In genomic region chr16:54930034-54930938, GRCh38 we compare ENCODE assay signal across 8 cellular contexts. TPM values are rescaled to one million over a fixed set of nuclear protein-coding genes. Genes with fewer than 3 reads are reported as not detected.
DNase-seq lines count a peak whose midpoint lies in the region; ATAC-seq and TF ChIP-seq lines count a peak whose summit lies in the region.

IRX5 (plus strand) TSS chr16:54930865; CDS start chr16:54931199, 334 bp downstream.

- H3K36me3 ChIP-seq in esophagus muscularis mucosa = peaks cover 0 to 4% (median 0%) of the 10 kb centered on the region in 4 donors
- no peaks in the 10 kb centered on the region for H3K36me3 ChIP-seq in mucosa of stomach (ENCODE audit: control insufficient read depth, insufficient read depth, low read length)
- H3K36me3 ChIP-seq in thoracic aorta = no peaks in the 10 kb centered on the region

- H3K36me3 Mint-ChIP-seq in activated CD4-positive, alpha-beta T cell treated with anti-CD3 and anti-CD28 coated beads, Interleukin-2, amount 10 ng/mL, durations not matched to agents 7 days and 5 days (ENCODE audit: low read depth) = peaks cover 13% of the 10 kb centered on the region

- TF ChIP-seq CTCF in esophagus muscularis mucosa (IDR thresholded peaks at IDR 0.05) (peak in 1 of 3 experiments; percentile 18), thoracic aorta (IDR thresholded peaks at IDR 0.05) (peak; percentile 40)

- intact Hi-C loops in esophagus muscularis mucosa (cut with DNase I) = loop anchor here (10.0 kb wide), 1 partner anchor 645 kb away; the partner anchor contains the start of gene IRX3

- H3K9me3 Mint-ChIP-seq in activated CD4-positive, alpha-beta T cell treated with anti-CD3 and anti-CD28 coated beads, Interleukin-2, amount 10 ng/mL, durations not matched to agents 7 days and 5 days = no peaks in the 10 kb centered on the region

- peak within 1 kb of the TSS; percentile 85 for H3K27ac Mint-ChIP-seq in activated CD4-positive, alpha-beta T cell treated with anti-CD3 and anti-CD28 coated beads, Interleukin-2, amount 10 ng/mL, durations not matched to agents 7 days and 5 days

- H3K4me3 ChIP-seq in esophagus muscularis mucosa (peak within 1 kb of the TSS; percentile 60 to 65 (median 61)), mucosa of stomach (ENCODE audit: low read length) (peak within 1 kb of the TSS; percentile 57), thoracic aorta (peak within 1 kb of the TSS; percentile 83)

- peaks cover 19 to 66% (median 56%) of the 10 kb centered on the region in 4 donors for H3K4me1 ChIP-seq in esophagus muscularis mucosa
- H3K4me1 ChIP-seq in mucosa of stomach (ENCODE audit: control insufficient read depth, insufficient read depth, low read length) = peaks cover 32% of the 10 kb centered on the region
- H3K4me1 ChIP-seq in thoracic aorta (ENCODE audit: control insufficient read depth in 1 of 2, low read depth in 2 of 2) = peaks cover 7 to 23% of the 10 kb centered on the region in 2 donors

- H3K9me3 ChIP-seq in esophagus muscularis mucosa (no peaks in the 10 kb centered on the region), mucosa of stomach (ENCODE audit: control insufficient read depth, low read length) (no peaks in the 10 kb centered on the region), thoracic aorta (no peaks in the 10 kb centered on the region)

- H3K27ac ChIP-seq in esophagus muscularis mucosa (replicated peaks in 1 of 4) = peak within 1 kb of the TSS in 3 of 4 donors; percentile 26 to 72 (median 51)
- H3K27ac ChIP-seq in thoracic aorta = peak within 1 kb of the TSS; percentile 86 to 91

- H3K4me3 Mint-ChIP-seq in activated CD4-positive, alpha-beta T cell treated with anti-CD3 and anti-CD28 coated beads, Interleukin-2, amount 10 ng/mL, durations not matched to agents 7 days and 5 days = peak within 1 kb of the TSS; percentile 82

- peak; percentile 84 for DNase-seq in CMK (ENCODE audit: low read depth)
- DNase-seq in NCI-H446 treated with DMSO at 0.1 percent for 48 hours (lab: John Stamatoyannopoulos, UW) = peak; percentile 80
- DNase-seq in activated CD4-positive, alpha-beta T cell treated with anti-CD3 and anti-CD28 coated beads, Interleukin-2, amount 10 ng/mL, durations not matched to agents 7 days and 5 days = peak; percentile 60
- DNase-seq in esophagus muscularis mucosa (ENCODE audit: extremely low spot score) = peak; percentile 92
- DNase-seq in thoracic aorta (ENCODE audit: low spot score) = peak; percentile 71

- peaks cover 14 to 99% (median 71%) of the 10 kb centered on the region in 4 donors for H3K27me3 ChIP-seq in esophagus muscularis mucosa
- peaks cover 70% of the 10 kb centered on the region for H3K27me3 ChIP-seq in mucosa of stomach (ENCODE audit: control insufficient read depth, insufficient read depth, low read length)
- H3K27me3 ChIP-seq in thoracic aorta (replicated peaks; ENCODE audit: insufficient read depth) = no peaks in the 10 kb centered on the region

- no peak for TF ChIP-seq POLR2A in esophagus muscularis mucosa (IDR thresholded peaks at IDR 0.05; ENCODE audit: low read depth)

- WGBS in esophagus muscularis mucosa = under 1% methylated on average over 53 of the region's 71 CpGs

- CTCF ChIA-PET in activated CD4-positive, alpha-beta T cell treated with anti-CD3 and anti-CD28 coated beads, Interleukin-2, amount 10 ng/mL, durations not matched to agents 7 days and 5 days (lab: Charles Lee) = interaction anchor here (1.1 to 1.5 kb wide), 2 partner anchors 646 to 1038 kb away, joined by 3 to 4 read pairs; no protein-coding TSS in a partner anchor

- peak within 1 kb of the TSS; percentile 94 for H3K9ac ChIP-seq in mucosa of stomach (ENCODE audit: low read length)

- TF ChIP-seq EP300 in esophagus muscularis mucosa (IDR thresholded peaks at IDR 0.05) = no peak

- peaks cover 70% of the 10 kb centered on the region for H3K27me3 Mint-ChIP-seq in activated CD4-positive, alpha-beta T cell treated with anti-CD3 and anti-CD28 coated beads, Interleukin-2, amount 10 ng/mL, durations not matched to agents 7 days and 5 days

- ATAC-seq in HG02588 (IDR thresholded peaks at IDR 0.05; ENCODE audit: unreplicated experiment) (peak; percentile 33), thoracic aorta (ENCODE audit: insufficient number of reproducible peaks, low FRiP score, low read depth) (peak; percentile 57), GM18870 (IDR thresholded peaks at IDR 0.05; ENCODE audit: unreplicated experiment) (no peak)

- POLR2A ChIA-PET in activated CD4-positive, alpha-beta T cell treated with anti-CD3 and anti-CD28 coated beads, Interleukin-2, amount 10 ng/mL, durations not matched to agents 7 days and 5 days (lab: Charles Lee) = no interaction called here

- peaks cover 28% of the 10 kb centered on the region for H3K4me1 Mint-ChIP-seq in activated CD4-positive, alpha-beta T cell treated with anti-CD3 and anti-CD28 coated beads, Interleukin-2, amount 10 ng/mL, durations not matched to agents 7 days and 5 days

RNA-seq across cellular contexts. Expression of gene IRX5, which starts in this region (rescaled TPM):
- total RNA-seq in activated CD4-positive, alpha-beta T cell treated with anti-CD3 and anti-CD28 coated beads, Interleukin-2, amount 10 ng/mL, durations not matched to agents 7 days and 5 days = under 1 TPM; 0.12 to 0.17 TPM
- total RNA-seq in esophagus muscularis mucosa (under 1 TPM in 1 of 4 donors, not detected in 3; 0.52 TPM), thoracic aorta (1 to 10 TPM; 2.3 to 2.7 TPM)

Comparison
In these comparisons a context has a peak if more than half of its experiments do, and no peak if none do; other contexts are left out.
1. Peak in DNase-seq in activated CD4-positive, alpha-beta T cell treated with anti-CD3 and anti-CD28 coated beads, Interleukin-2, amount 10 ng/mL, durations not matched to agents 7 days and 5 days; RNA of the gene not detected or under 1 TPM.
2. Peak in DNase-seq, H3K4me3 ChIP-seq and H3K27ac ChIP-seq in esophagus muscularis mucosa; RNA of the gene not detected or under 1 TPM.